ENCODE assay signal across 14 cellular contexts in genomic region chr5:53095222-53095621, GRCh38.
"Had no signal": no experiment of that assay in that cellular context is flagged by ENCODE, and none has a peak within 500 bp of the region (broad histone marks: within the 10 kb centered on the region; RNA-seq: fewer than 3 reads in every experiment).

No MANE protein-coding gene starts in this region.

- H3K27me3 Mint-ChIP-seq: dendritic cell treated with granulocyte-macrophage colony-stimulating factor and Interleukin-4, amounts not matched to agents 40 ng/mL and 50 ng/mL, for 4 days; stimulated activated naive B cell treated with anti-CD40 and anti-IgM and Interleukin-4, amounts not matched to agents 10 μg/mL and 1 μg/mL and 100 μg/mL, for 72 hours; stimulated activated naive CD8-positive, alpha-beta T cell treated with anti-CD3 and anti-CD28 coated beads, Interleukin-15, Interleukin-2, amounts not matched to agents 100 ng/mL and 50 ng/mL, for 24 hours had no signal

- DNase-seq: lower lobe of right lung had no signal

- H3K4me1 ChIP-seq: colonic mucosa, lower lobe of right lung, right lobe of liver, suprapubic skin had no signal

- H3K9me3 Mint-ChIP-seq: dendritic cell treated with granulocyte-macrophage colony-stimulating factor and Interleukin-4, amounts not matched to agents 40 ng/mL and 50 ng/mL, for 4 days; endodermal cell; immature natural killer cell; natural killer cell; stimulated activated naive B cell treated with anti-CD40 and anti-IgM and Interleukin-4, amounts not matched to agents 10 μg/mL and 1 μg/mL and 100 μg/mL, for 72 hours; stimulated activated naive CD8-positive, alpha-beta T cell treated with anti-CD3 and anti-CD28 coated beads, Interleukin-15, Interleukin-2, amounts not matched to agents 100 ng/mL and 50 ng/mL, for 24 hours had no signal

- H3K9me3 ChIP-seq: colonic mucosa, esophagus muscularis mucosa, left ventricle myocardium inferior, lower lobe of right lung, ovary, right lobe of liver, suprapubic skin, vagina had no signal

- H3K27ac ChIP-seq: colonic mucosa, left ventricle myocardium inferior, lower lobe of right lung, ovary, right lobe of liver, suprapubic skin, vagina had no signal

- H3K27ac Mint-ChIP-seq: dendritic cell treated with granulocyte-macrophage colony-stimulating factor and Interleukin-4, amounts not matched to agents 40 ng/mL and 50 ng/mL, for 4 days; endodermal cell; immature natural killer cell; natural killer cell; stimulated activated naive B cell treated with anti-CD40 and anti-IgM and Interleukin-4, amounts not matched to agents 10 μg/mL and 1 μg/mL and 100 μg/mL, for 72 hours; stimulated activated naive CD8-positive, alpha-beta T cell treated with anti-CD3 and anti-CD28 coated beads, Interleukin-15, Interleukin-2, amounts not matched to agents 100 ng/mL and 50 ng/mL, for 24 hours had no signal

- H3K4me1 Mint-ChIP-seq: immature natural killer cell, natural killer cell had no signal

- H3K36me3 ChIP-seq: colonic mucosa, ovary had no signal

- H3K27me3 ChIP-seq: colonic mucosa, esophagus muscularis mucosa, ovary, right lobe of liver, suprapubic skin, vagina had no signal

- H3K4me3 Mint-ChIP-seq: dendritic cell treated with granulocyte-macrophage colony-stimulating factor and Interleukin-4, amounts not matched to agents 40 ng/mL and 50 ng/mL, for 4 days; endodermal cell; immature natural killer cell; natural killer cell; stimulated activated naive B cell treated with anti-CD40 and anti-IgM and Interleukin-4, amounts not matched to agents 10 μg/mL and 1 μg/mL and 100 μg/mL, for 72 hours; stimulated activated naive CD8-positive, alpha-beta T cell treated with anti-CD3 and anti-CD28 coated beads, Interleukin-15, Interleukin-2, amounts not matched to agents 100 ng/mL and 50 ng/mL, for 24 hours had no signal

- H3K4me3 ChIP-seq: colonic mucosa, esophagus muscularis mucosa, left ventricle myocardium inferior, lower lobe of right lung, ovary, right lobe of liver, suprapubic skin, vagina had no signal
